In genomic region chr15:79160211-79160610, GRCh38 we compare ENCODE assay signal across 27 cellular contexts.
DNase-seq lines count a peak whose midpoint lies in the region; ATAC-seq and TF ChIP-seq lines count a peak whose summit lies in the region.
"Had no signal": no experiment of that assay in that cellular context is flagged by ENCODE, and none has a peak within 500 bp of the region (broad histone marks: within the 10 kb centered on the region; RNA-seq: fewer than 3 reads in every experiment).

No MANE protein-coding gene starts in this region.

- TF ChIP-seq CTCF in fibroblast of villous mesenchyme (IDR thresholded peaks at IDR 0.05; ENCODE audit: insufficient read depth, low read depth, low read length) (no peak), osteoblast (IDR thresholded peaks at IDR 0.05; ENCODE audit: extremely low read depth, low read depth, low read length) (no peak), GM13977 (IDR thresholded peaks at IDR 0.05; ENCODE audit: extremely low read depth, insufficient read depth, missing control alignments) (no peak)

- H3K27me3 ChIP-seq in osteoblast (ENCODE audit: insufficient read depth, low read length): peaks cover 6% of the 10 kb centered on the region
- H3K27me3 ChIP-seq: ascending aorta, Peyer's patch, tibial nerve had no signal

- in situ Hi-C loops in GM13977 (cut with MboI; ENCODE audit: low pct_unique_long_range_greater_than_20kb, low sequenced_read_pairs, unreplicated experiment): no loop called here

- H2AFZ ChIP-seq in osteoblast (ENCODE audit: low read length): peak overlapping the region; percentile 35

- DNase-seq in GM03348 (ENCODE audit: low spot score) (peak; percentile 31), RPMI7951 (ENCODE audit: low read depth) (peak; percentile 87), fibroblast of villous mesenchyme (ENCODE audit: low read depth) (peak; percentile 10), osteoblast (ENCODE audit: insufficient read length, low spot score, missing footprints) (peak; percentile 80), GM13977 (ENCODE audit: low spot score) (no peak), NCI-H2196 (lab: John Stamatoyannopoulos, UW; ENCODE audit: unreplicated experiment) (no peak)
- DNase-seq: activated naive CD4-positive, alpha-beta T cell treated with anti-CD3 and anti-CD28 coated beads, Interleukin-2, amount 50 U/mL, for 16 hours; activated T-cell treated with anti-CD3 and anti-CD28 coated beads, Interleukin-2, amount 50 U/mL, for 4 hours; CD4-positive, alpha-beta T cell; effector memory CD4-positive, alpha-beta T cell; KBM-7; NCI-H1092 treated with DMSO at 0.1 percent for 48 hours; NCI-H2107; NCI-H510A; NK-92 treated with Interleukin-12 subunit alpha and Interleukin-12 subunit beta, amount 100 ng/mL, for 24 hours; Peyer's patch; posterior cingulate gyrus; small intestine; stimulated activated naive CD4-positive, alpha-beta T cell; T1000 had no signal

- H3K27ac ChIP-seq in osteoblast (ENCODE audit: low read depth, low read length): no peak overlapping the region
- H3K27ac ChIP-seq: ascending aorta, Peyer's patch, tibial nerve had no signal

- H3K9me3 ChIP-seq in osteoblast (ENCODE audit: low read depth, low read length): no peaks in the 10 kb centered on the region
- H3K9me3 ChIP-seq: ascending aorta, Peyer's patch, tibial nerve had no signal

- H3K4me3 ChIP-seq in fibroblast of villous mesenchyme (ENCODE audit: low read depth, low read length): no peak overlapping the region
- no peak overlapping the region for H3K4me3 ChIP-seq in osteoblast (ENCODE audit: insufficient read depth, low read length)
- H3K4me3 ChIP-seq: ascending aorta, Peyer's patch, tibial nerve had no signal

- no peak overlapping the region for H3K4me2 ChIP-seq in osteoblast (ENCODE audit: insufficient read depth, low read length)

- H4K20me1 ChIP-seq in osteoblast (ENCODE audit: insufficient read depth, low read length): no peaks in the 10 kb centered on the region

- H3K4me1 ChIP-seq in osteoblast (ENCODE audit: insufficient read depth, low read length): no peaks in the 10 kb centered on the region
- H3K4me1 ChIP-seq: ascending aorta, Peyer's patch, tibial nerve had no signal

- ATAC-seq in GM18868 (IDR thresholded peaks at IDR 0.05; ENCODE audit: unreplicated experiment) (no peak), GM18498 (IDR thresholded peaks at IDR 0.05; ENCODE audit: unreplicated experiment) (no peak)
- ATAC-seq: activated CD4-positive, CD25-positive, alpha-beta regulatory T cell treated with anti-CD3 and anti-CD28 coated beads, Interleukin-2, amount 50 U/mL, for 24 hours; activated T-cell treated with anti-CD3 and anti-CD28 coated beads, Interleukin-2, amount 50 U/mL, for 4 hours; esophagus mucosa; natural killer cell treated with Interleukin-12 subunit alpha and Interleukin-12 subunit beta and Interleukin-15 and Interleukin-18, amount 100 ng/mL, for 72 hours had no signal

- H3K79me2 ChIP-seq in osteoblast (ENCODE audit: insufficient read depth, low read length): no peaks in the 10 kb centered on the region

- H3K36me3 ChIP-seq in osteoblast (ENCODE audit: insufficient read depth, low read length): no peaks in the 10 kb centered on the region
- H3K36me3 ChIP-seq: ascending aorta, Peyer's patch, tibial nerve had no signal

Comparison
In these comparisons a context has a peak if more than half of its experiments do, and no peak if none do; other contexts are left out.
1. DNase-seq: peak in GM03348 (single experiment), RPMI7951 (single experiment), fibroblast of villous mesenchyme (single experiment) and osteoblast (single experiment); none in GM13977 (single experiment) and NCI-H2196 (single experiment).